Comparison of ENCODE assay signal across 13 cellular contexts in the genomic region with DNA sequence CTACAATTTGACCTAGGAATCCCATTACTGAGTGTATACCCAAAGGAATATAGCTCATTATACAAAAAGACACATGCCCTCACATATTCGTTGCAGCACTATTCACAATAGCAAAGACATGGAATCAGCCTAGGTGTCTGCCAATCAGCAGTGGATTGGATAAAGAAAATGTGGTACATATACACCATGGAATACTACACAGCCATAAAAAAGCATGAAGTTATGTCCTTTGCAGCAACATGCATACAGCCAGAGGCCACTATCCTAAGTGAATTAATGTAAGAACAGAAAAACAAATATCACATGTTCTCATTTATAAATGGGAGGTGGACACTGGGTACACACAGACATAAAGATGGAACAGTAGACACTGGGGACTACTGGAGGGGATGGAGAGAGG.
"Had no signal": no experiment of that assay in that cellular context is flagged by ENCODE, and none has a peak within 500 bp of the region (broad histone marks: within the 10 kb centered on the region; RNA-seq: fewer than 3 reads in every experiment).

No MANE protein-coding gene starts in this region.

- ATAC-seq: effector memory CD8-positive, alpha-beta T cell; esophagus mucosa; foreskin keratinocyte; gastrocnemius medialis; gastroesophageal sphincter; heart left ventricle; heart right ventricle had no signal

- H3K9me3 ChIP-seq: colonic mucosa, esophagus muscularis mucosa, esophagus squamous epithelium, gastrocnemius medialis, gastroesophageal sphincter had no signal

- H3K36me3 ChIP-seq: colonic mucosa, esophagus muscularis mucosa, esophagus squamous epithelium, gastrocnemius medialis, gastroesophageal sphincter, heart left ventricle, heart right ventricle had no signal

- H3K27ac ChIP-seq: colonic mucosa, coronary artery, dorsolateral prefrontal cortex, epithelial cell of prostate, esophagus muscularis mucosa, esophagus squamous epithelium, foreskin keratinocyte, gastrocnemius medialis, gastroesophageal sphincter, heart left ventricle, heart right ventricle had no signal

- H3K4me3 ChIP-seq: colonic mucosa, coronary artery, dorsolateral prefrontal cortex, esophagus muscularis mucosa, esophagus squamous epithelium, gastrocnemius medialis, gastroesophageal sphincter, heart left ventricle, heart right ventricle had no signal

- H3K4me1 ChIP-seq: colonic mucosa, esophagus squamous epithelium, gastrocnemius medialis, gastroesophageal sphincter, heart left ventricle, heart right ventricle had no signal
